ENCODE assay signal across 2 cellular contexts in the genomic region with DNA sequence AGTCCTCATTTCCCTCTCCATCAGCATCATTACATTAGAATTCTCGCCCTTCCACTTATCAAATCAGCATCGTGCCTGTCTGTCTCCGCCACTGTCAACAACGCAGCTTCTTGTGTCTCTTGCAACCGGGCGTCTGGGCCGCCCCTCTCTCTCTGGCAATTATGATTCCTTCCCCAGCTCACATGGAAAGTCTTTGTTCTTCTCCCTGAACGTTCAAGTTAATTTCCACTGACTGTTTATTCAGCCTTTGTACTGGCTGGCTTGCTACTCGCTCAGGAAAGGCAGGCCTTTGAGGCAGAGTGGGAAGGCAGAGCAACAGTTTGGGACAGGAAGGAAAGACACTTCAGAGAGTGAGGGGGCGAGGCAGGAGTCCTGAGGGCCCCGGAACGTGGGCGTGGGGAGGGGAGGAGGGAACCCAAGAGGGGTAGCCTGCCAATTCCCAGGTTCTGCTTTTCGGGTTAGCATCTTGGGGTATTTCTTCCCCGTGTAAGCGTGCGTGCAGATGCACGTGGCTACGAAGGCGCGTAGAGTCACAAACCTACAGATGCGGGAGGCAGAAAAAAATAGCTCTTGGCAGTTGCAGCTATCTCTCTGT.
TF ChIP-seq lines count a peak whose summit lies in the region.

No MANE protein-coding gene starts in this region.

TF ChIP-seq in HepG2, 621 proteins besides CTCF, POLR2A, EP300 and RAD21:
- TF ChIP-seq, protein P1, sequence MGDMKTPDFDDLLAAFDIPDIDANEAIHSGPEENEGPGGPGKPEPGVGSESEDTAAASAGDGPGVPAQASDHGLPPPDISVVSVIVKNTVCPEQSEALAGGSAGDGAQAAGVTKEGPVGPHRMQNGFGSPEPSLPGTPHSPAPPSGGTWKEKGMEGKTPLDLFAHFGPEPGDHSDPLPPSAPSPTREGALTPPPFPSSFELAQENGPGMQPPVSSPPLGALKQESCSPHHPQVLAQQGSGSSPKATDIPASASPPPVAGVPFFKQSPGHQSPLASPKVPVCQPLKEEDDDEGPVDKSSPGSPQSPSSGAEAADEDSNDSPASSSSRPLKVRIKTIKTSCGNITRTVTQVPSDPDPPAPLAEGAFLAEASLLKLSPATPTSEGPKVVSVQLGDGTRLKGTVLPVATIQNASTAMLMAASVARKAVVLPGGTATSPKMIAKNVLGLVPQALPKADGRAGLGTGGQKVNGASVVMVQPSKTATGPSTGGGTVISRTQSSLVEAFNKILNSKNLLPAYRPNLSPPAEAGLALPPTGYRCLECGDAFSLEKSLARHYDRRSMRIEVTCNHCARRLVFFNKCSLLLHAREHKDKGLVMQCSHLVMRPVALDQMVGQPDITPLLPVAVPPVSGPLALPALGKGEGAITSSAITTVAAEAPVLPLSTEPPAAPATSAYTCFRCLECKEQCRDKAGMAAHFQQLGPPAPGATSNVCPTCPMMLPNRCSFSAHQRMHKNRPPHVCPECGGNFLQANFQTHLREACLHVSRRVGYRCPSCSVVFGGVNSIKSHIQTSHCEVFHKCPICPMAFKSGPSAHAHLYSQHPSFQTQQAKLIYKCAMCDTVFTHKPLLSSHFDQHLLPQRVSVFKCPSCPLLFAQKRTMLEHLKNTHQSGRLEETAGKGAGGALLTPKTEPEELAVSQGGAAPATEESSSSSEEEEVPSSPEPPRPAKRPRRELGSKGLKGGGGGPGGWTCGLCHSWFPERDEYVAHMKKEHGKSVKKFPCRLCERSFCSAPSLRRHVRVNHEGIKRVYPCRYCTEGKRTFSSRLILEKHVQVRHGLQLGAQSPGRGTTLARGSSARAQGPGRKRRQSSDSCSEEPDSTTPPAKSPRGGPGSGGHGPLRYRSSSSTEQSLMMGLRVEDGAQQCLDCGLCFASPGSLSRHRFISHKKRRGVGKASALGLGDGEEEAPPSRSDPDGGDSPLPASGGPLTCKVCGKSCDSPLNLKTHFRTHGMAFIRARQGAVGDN (CRISPR knock-in tag; IDR thresholded peaks at IDR 0.05), result peak; percentile 32; the same call in 1 of the 2 replicates
- TF ChIP-seq RCOR2 (CRISPR knock-in tag; IDR thresholded peaks at IDR 0.05), result no peak

TF ChIP-seq in HEK293T, 16 proteins besides CTCF, POLR2A, EP300 and RAD21 (continued from another document):
- TF ChIP-seq FOXK2 (IDR thresholded peaks at IDR 0.05), result no peak
- TF ChIP-seq, protein P2, sequence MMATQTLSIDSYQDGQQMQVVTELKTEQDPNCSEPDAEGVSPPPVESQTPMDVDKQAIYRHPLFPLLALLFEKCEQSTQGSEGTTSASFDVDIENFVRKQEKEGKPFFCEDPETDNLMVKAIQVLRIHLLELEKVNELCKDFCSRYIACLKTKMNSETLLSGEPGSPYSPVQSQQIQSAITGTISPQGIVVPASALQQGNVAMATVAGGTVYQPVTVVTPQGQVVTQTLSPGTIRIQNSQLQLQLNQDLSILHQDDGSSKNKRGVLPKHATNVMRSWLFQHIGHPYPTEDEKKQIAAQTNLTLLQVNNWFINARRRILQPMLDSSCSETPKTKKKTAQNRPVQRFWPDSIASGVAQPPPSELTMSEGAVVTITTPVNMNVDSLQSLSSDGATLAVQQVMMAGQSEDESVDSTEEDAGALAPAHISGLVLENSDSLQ (IDR thresholded peaks at IDR 0.05), result no peak
- no peak for TF ChIP-seq HDGF (IDR thresholded peaks at IDR 0.05; ENCODE audit: borderline replicate concordance)
- TF ChIP-seq SP1 (IDR thresholded peaks at IDR 0.05), result no peak
